ENCODE assay signal across 8 cellular contexts in the genomic region with DNA sequence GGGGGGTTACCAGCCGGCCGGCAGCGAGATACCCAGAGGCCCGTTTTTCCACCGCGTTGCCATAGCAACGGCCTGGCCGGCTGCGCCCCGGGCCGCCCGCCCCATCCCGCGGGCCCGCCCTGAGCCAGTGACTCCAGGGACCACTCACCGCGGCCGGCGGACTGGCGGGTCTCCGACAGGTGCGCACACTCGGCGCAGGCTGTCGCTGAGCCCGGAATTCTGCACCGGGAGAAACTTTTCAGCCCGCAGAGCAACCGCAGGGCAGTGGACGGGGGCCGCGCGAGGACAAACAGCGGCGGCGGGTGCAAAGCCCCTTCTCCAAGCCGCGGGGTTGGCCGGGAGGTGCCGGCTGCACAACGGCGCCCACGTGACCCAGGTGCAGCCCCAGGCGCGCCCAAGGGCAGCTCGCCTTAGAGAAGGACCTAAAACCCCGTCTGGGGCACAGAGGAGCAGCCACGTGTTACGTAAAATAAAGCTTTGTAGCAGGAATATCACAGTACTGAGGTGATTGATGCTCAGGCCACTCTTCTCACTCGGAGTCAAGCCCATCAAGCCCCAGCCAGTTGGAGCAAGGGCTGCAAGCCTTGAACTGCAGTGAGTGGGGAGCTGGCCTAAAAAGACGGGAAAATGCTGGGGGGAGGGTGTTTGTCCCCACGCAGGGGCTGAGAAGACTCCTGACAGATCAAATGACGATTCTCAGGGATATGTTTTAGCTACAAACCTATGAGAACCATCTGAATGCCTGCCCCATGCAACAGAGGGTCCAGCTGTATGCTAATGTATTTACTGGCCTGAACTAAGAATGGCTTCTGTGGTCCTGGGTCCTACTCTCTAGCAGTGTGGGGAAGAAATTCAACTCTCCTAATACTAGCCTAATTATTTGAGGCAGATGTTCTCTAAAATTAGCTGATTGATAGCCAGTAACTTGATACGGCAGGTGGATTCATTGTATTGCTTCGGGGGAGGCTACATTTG. TPM values are rescaled to one million over a fixed set of nuclear protein-coding genes. Genes with fewer than 3 reads are reported as not detected.
DNase-seq lines count a peak whose midpoint lies in the region; ATAC-seq, FAIRE-seq and TF ChIP-seq lines count a peak whose summit lies in the region.

TSS of gene STK33 (minus strand) at position 294 of the 975 bp plus-strand sequence. CDS start 119,323 bp downstream, outside the sequence.

- FAIRE-seq in GM12891 (lab: Jason Lieb, UNC): peak; percentile 96

- H2AFZ ChIP-seq in Karpas-422 (ENCODE audit: low read length): peak within 1 kb of the TSS; percentile 97

- DNase-seq in GM12891 (ENCODE audit: insufficient read length, low spot score): peak; percentile 80
- DNase-seq in Karpas-422: peak; percentile 90
- peak; percentile 79 for DNase-seq in SK-N-DZ (ENCODE audit: low spot score)
- peak; percentile 66 for DNase-seq in stomach
- DNase-seq in HT-29 (ENCODE audit: low spot score): no peak

- H3K4me1 ChIP-seq in Karpas-422 (ENCODE audit: low read length): peaks cover 38% of the 10 kb centered on the region
- H3K4me1 ChIP-seq in ectodermal cell (ENCODE audit: control insufficient read depth, insufficient read depth, low read length): no peaks in the 10 kb centered on the region
- H3K4me1 ChIP-seq in mesodermal cell (ENCODE audit: control insufficient read depth, insufficient read depth, low read length, poor library complexity, severe bottlenecking): no peaks in the 10 kb centered on the region
- peaks cover 0 to 30% (median 19%) of the 10 kb centered on the region in 4 donors for H3K4me1 ChIP-seq in stomach

- H3K36me3 ChIP-seq in Karpas-422 (ENCODE audit: insufficient read depth, low read length) (no peaks in the 10 kb centered on the region), ectodermal cell (ENCODE audit: control insufficient read depth, insufficient read depth, low read length) (no peaks in the 10 kb centered on the region), mesodermal cell (ENCODE audit: control insufficient read depth, insufficient read depth, low read length) (no peaks in the 10 kb centered on the region), stomach (no peaks in the 10 kb centered on the region)

- no peaks in the 10 kb centered on the region for H4K20me1 ChIP-seq in Karpas-422 (ENCODE audit: insufficient read depth, low read depth, low read length)

- H3K4me3 ChIP-seq in Karpas-422 (ENCODE audit: low read length) (peak within 1 kb of the TSS; percentile 86), ectodermal cell (ENCODE audit: insufficient read depth, low read depth, low read length) (peak within 1 kb of the TSS; percentile 79), mesodermal cell (ENCODE audit: extremely low read depth, insufficient read depth, low read length, poor library complexity, severe bottlenecking) (peak within 1 kb of the TSS; percentile 55), stomach (peak within 1 kb of the TSS; percentile 66 to 81 (median 72))

- WGBS in ectodermal cell, 2 experiments: 4% methylated on average over 55 of the region's 55 CpGs
- WGBS in mesodermal cell (ENCODE audit: insufficient coverage in 2 of 2), 2 experiments: 3 to 5% methylated on average over 52 of the region's 55 CpGs
- 4 to 8% (median 4%) methylated on average over 39 to 55 of the region's 55 CpGs for WGBS in stomach, 5 donors

- no peak for TF ChIP-seq EP300 in stomach (IDR thresholded peaks at IDR 0.05)

- H3K27me3 ChIP-seq in Karpas-422 (ENCODE audit: low read length): no peaks in the 10 kb centered on the region
- no peaks in the 10 kb centered on the region for H3K27me3 ChIP-seq in ectodermal cell (ENCODE audit: control insufficient read depth, insufficient read depth, low read length, poor library complexity, severe bottlenecking)
- peaks cover 0 to 10% (median 7%) of the 10 kb centered on the region in 3 donors for H3K27me3 ChIP-seq in stomach

- H3K27ac ChIP-seq in Karpas-422 (ENCODE audit: low read length): no peak within 1 kb of the TSS
- no peak within 1 kb of the TSS for H3K27ac ChIP-seq in ectodermal cell (ENCODE audit: insufficient read depth, low read depth, low read length, poor library complexity, severe bottlenecking)
- H3K27ac ChIP-seq in mesodermal cell (ENCODE audit: low read depth, low read length, severe bottlenecking): no peak within 1 kb of the TSS
- H3K27ac ChIP-seq in stomach: peak within 1 kb of the TSS in 3 of 5 donors; percentile 42 to 77 (median 44)

- H3K79me2 ChIP-seq in Karpas-422 (ENCODE audit: low read length): no peaks in the 10 kb centered on the region

- peak; percentile 42 for TF ChIP-seq POLR2A in GM12891 (IDR thresholded peaks at IDR 0.05; ENCODE audit: low read depth, low read length)
- no peak for TF ChIP-seq POLR2A in stomach (IDR thresholded peaks at IDR 0.05)

- no peaks in the 10 kb centered on the region for H3K9me2 ChIP-seq in Karpas-422 (replicated peaks; ENCODE audit: insufficient read depth, low read length)

- no peaks in the 10 kb centered on the region for H3K9me3 ChIP-seq in Karpas-422 (ENCODE audit: low read length)
- H3K9me3 ChIP-seq in ectodermal cell (ENCODE audit: control insufficient read depth, low read length): no peaks in the 10 kb centered on the region
- no peaks in the 10 kb centered on the region for H3K9me3 ChIP-seq in mesodermal cell (ENCODE audit: control insufficient read depth, low read length)
- no peaks in the 10 kb centered on the region for H3K9me3 ChIP-seq in stomach

- peak within 1 kb of the TSS; percentile 94 for H3K4me2 ChIP-seq in Karpas-422 (ENCODE audit: low read depth, low read length, poor library complexity, severe bottlenecking)

- peak within 1 kb of the TSS; percentile 79 for H3K9ac ChIP-seq in Karpas-422 (ENCODE audit: low read length)

- ATAC-seq in GM21786 (IDR thresholded peaks at IDR 0.05; ENCODE audit: unreplicated experiment): peak; percentile 93

- intact Hi-C loops in stomach (cut with DNase I; ENCODE audit: low total_unique reads): no loop called here

- TF ChIP-seq CTCF in stomach (IDR thresholded peaks at IDR 0.05): no peak

TF ChIP-seq in GM12891, 5 proteins besides CTCF, POLR2A, EP300 and RAD21:
- TF ChIP-seq PAX5 (IDR thresholded peaks at IDR 0.05; ENCODE audit: insufficient read depth, low read length, severe bottlenecking) (no peak), POLR2AphosphoS5 (IDR thresholded peaks at IDR 0.05; ENCODE audit: low read depth, low read length) (0 out of 2 replicates have a peak, but pooled peaks have one; percentile 40)
TF ChIP-seq in GM12891: peak in this region for 1.

RNA-seq across cellular contexts. Expression of gene STK33, which starts in this region (rescaled TPM):
- polyA plus RNA-seq in GM12891 (2012; ENCODE audit: low read depth, missing spikeins): 7.2 TPM
- total RNA-seq in Karpas-422 (2014; rRNA removed; shearing (Covaris generic); ENCODE audit: low replicate concordance): 17.0 and 20.2 TPM in 2 replicates
- polyA plus RNA-seq in SK-N-DZ (2014; cell fraction: cytosol; rRNA removed): 14.6 and 14.9 TPM in 2 replicates
- 23.8 and 25.1 TPM in 2 replicates for polyA plus RNA-seq in SK-N-DZ (2014; cell fraction: nucleus; rRNA removed)
- polyA plus RNA-seq in ectodermal cell (2013, experiment 1 of 4): 39.5 TPM
- polyA plus RNA-seq in ectodermal cell (2013, experiment 2 of 4): 36.2 TPM
- polyA plus RNA-seq in ectodermal cell (2013, experiment 3 of 4): 19.2 TPM
- 27.5 TPM for polyA plus RNA-seq in ectodermal cell (2013, experiment 4 of 4)
- polyA plus RNA-seq in mesodermal cell (2013, experiment 1 of 2): 5.8 TPM
- 7.8 TPM for polyA plus RNA-seq in mesodermal cell (2013, experiment 2 of 2)
- total RNA-seq in stomach: 10 to 100 TPM in 4 of 5 donors, not detected in 1; 10.9 to 21.3 (median 15.3) TPM
- polyA plus RNA-seq in stomach: 1 to 10 TPM; 3.1 to 7.2 (median 4.7) TPM
- not detected in 2 replicates for total RNA-seq in HT-29 (2014; rRNA removed; shearing (Covaris generic))

Comparison
In these comparisons a context has a peak if more than half of its experiments do, and no peak if none do; other contexts are left out.
1. H3K27ac ChIP-seq: peak in stomach (3 of 5); none in Karpas-422 (single experiment), ectodermal cell (single experiment) and mesodermal cell (single experiment).
2. Peak in every context shown above with its lines, with median percentiles within 50 percentile points of each other: H3K4me3 ChIP-seq.